ENCODE assay signal across 8 cellular contexts in the genomic region with DNA sequence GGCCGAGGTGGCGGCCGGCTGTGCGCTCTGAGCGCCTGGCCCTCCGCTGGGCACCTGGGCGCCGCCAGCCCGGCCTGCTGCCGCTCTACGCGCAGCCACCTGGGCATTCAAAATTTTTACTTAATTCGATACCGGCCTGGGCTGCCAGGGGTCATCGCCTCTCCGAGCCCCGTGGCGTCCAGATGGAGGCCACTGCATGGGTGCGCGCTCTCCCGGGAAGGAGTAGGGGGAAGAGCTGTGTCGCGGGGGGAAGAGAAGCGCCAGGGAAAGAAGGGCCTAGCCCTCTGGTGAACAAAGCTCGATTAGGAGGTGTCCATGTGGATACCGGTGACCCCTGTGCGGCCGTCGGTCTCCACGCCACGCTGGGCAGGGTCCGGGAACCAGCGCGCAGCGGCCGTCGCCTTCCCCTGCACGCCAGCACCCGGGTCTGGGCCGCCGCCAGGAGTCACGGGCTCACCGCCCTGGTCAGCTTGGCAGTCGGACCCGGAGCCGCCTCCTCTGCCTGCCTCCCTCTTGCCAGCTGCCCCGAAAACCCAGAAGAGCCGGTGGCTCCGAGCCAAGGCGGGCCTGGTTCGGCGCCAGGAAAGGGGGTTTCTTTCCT. TPM values are rescaled to one million over a fixed set of nuclear protein-coding genes. Genes with fewer than 3 reads are reported as not detected.
DNase-seq lines count a peak whose midpoint lies in the region; ATAC-seq, FAIRE-seq and TF ChIP-seq lines count a peak whose summit lies in the region.

No MANE protein-coding gene starts in this region.

- DNase-seq in activated naive CD4-positive, alpha-beta T cell treated with anti-CD3 and anti-CD28 coated beads for 36 hours: peak; percentile 8
- no peak for DNase-seq in activated naive CD4-positive, alpha-beta T cell treated with Interleukin-2 at 50 U/mL for 16 hours
- DNase-seq in PC-3 (no peak), caudate nucleus (lab: John Stamatoyannopoulos, UW) (peak in 43 of 61 donors; percentile 10 to 80 (median 51)), keratinocyte (ENCODE audit: low read depth, low spot score) (no peak)

- H4K20me1 ChIP-seq in PC-3 (ENCODE audit: low read length) (no peaks in the 10 kb centered on the region), keratinocyte (ENCODE audit: control insufficient read depth, extremely low read depth, insufficient read depth, low read length) (no peaks in the 10 kb centered on the region)

- TF ChIP-seq CTCF in PC-3 (conservative IDR thresholded peaks at IDR 0.05; ENCODE audit: low read depth, low read length) (no peak), keratinocyte (optimal IDR thresholded peaks at IDR 0.05 in 1 of 3, IDR thresholded peaks at IDR 0.05 in 1 of 3, conservative IDR thresholded peaks at IDR 0.05 in 1 of 3; ENCODE audit: extremely low read depth in 1 of 3, insufficient read depth in 2 of 3, low read length in 3 of 3) (no peak)

- CTCF ChIA-PET in activated naive CD4-positive, alpha-beta T cell treated with anti-CD3 and anti-CD28 coated beads for 36 hours (lab: Charles Lee): interaction anchor here (0.7 to 2.3 kb wide), 11 partner anchors 11 to 218 kb away, joined by 3 to 8 read pairs (median 5); a partner anchor contains a TSS
- CTCF ChIA-PET in PC-3 (lab: Charles Lee): interaction anchor here (0.5 kb wide), 1 partner anchor 208 kb away, joined by 7 read pairs; no protein-coding TSS in a partner anchor

- BruUV-seq in PC-3 (replicated peaks; lab: Mats Ljungman, UMichigan): no TSS peak

- H3K4me1 Mint-ChIP-seq in activated naive CD4-positive, alpha-beta T cell treated with anti-CD3 and anti-CD28 coated beads for 36 hours (ENCODE audit: low read depth): peaks cover 13% of the 10 kb centered on the region
- H3K4me1 Mint-ChIP-seq in stimulated activated memory B cell treated with anti-CD40 and anti-IgM and Interleukin-4, amounts not matched to agents 10 μg/mL and 1 μg/mL and 100 μg/mL, for 72 hours: peaks cover 24% of the 10 kb centered on the region

- intact Hi-C loops in activated naive CD4-positive, alpha-beta T cell treated with anti-CD3 and anti-CD28 coated beads for 36 hours (cut with micrococcal nuclease): loop anchor here (1.0 to 5.0 kb wide), 8 partner anchors 20 to 1172 kb away; a partner anchor contains a TSS
- intact Hi-C loops in PC-3 (cut with micrococcal nuclease): loop anchor here (1.0 to 2.0 kb wide), 3 partner anchors 27 to 219 kb away; a partner anchor contains a TSS

- no peak for FAIRE-seq in keratinocyte (lab: Jason Lieb, UNC)

- H3K4me1 ChIP-seq in PC-3 (ENCODE audit: insufficient read depth, low read length): no peaks in the 10 kb centered on the region
- peaks cover 11% of the 10 kb centered on the region for H3K4me1 ChIP-seq in keratinocyte (ENCODE audit: control insufficient read depth, extremely low read depth, insufficient read depth, low read length)

- dilution Hi-C loops in keratinocyte (cut with MboI; ENCODE audit: extremely low pct_ligation_motif_present, low sequenced_read_pairs): no loop called here

- H3K36me3 ChIP-seq in PC-3 (ENCODE audit: low read depth, low read length): no peaks in the 10 kb centered on the region
- H3K36me3 ChIP-seq in keratinocyte (ENCODE audit: control insufficient read depth in 2 of 2, extremely low read depth in 1 of 2, insufficient read depth in 2 of 2, low read length in 2 of 2): peaks cover 0 to 11% of the 10 kb centered on the region in 2 experiments

- ATAC-seq in HG02798 (IDR thresholded peaks at IDR 0.05; ENCODE audit: poor library complexity, unreplicated experiment) (peak; percentile 12), PC-3 (peak; percentile 29), HG03457 (IDR thresholded peaks at IDR 0.05; ENCODE audit: unreplicated experiment) (no peak)
- peak; percentile 10 for ATAC-seq in stimulated activated memory B cell treated with anti-CD40 and anti-IgM and Interleukin-4, amounts not matched to agents 10 μg/mL and 1 μg/mL and 100 μg/mL, for 72 hours

- H3K27me3 Mint-ChIP-seq in activated naive CD4-positive, alpha-beta T cell treated with anti-CD3 and anti-CD28 coated beads for 36 hours (ENCODE audit: low read depth): peaks cover 21% of the 10 kb centered on the region
- peaks cover 20% of the 10 kb centered on the region for H3K27me3 Mint-ChIP-seq in stimulated activated memory B cell treated with anti-CD40 and anti-IgM and Interleukin-4, amounts not matched to agents 10 μg/mL and 1 μg/mL and 100 μg/mL, for 72 hours

- H3K4me3 ChIP-seq in PC-3 (ENCODE audit: low read length): peak overlapping the region; percentile 85
- peak overlapping the region; percentile 77 to 96 (median 92) for H3K4me3 ChIP-seq in keratinocyte (ENCODE audit: control insufficient read depth in 2 of 3, extremely low read depth in 1 of 3, insufficient read depth in 2 of 3, low read depth in 1 of 3, low read length in 3 of 3)

- H3K9ac ChIP-seq in PC-3 (ENCODE audit: low read length) (peak overlapping the region; percentile 77), keratinocyte (ENCODE audit: control insufficient read depth, extremely low read depth, insufficient read depth, low read length) (peak overlapping the region; percentile 76)

- peak overlapping the region; percentile 96 for H3K4me2 ChIP-seq in PC-3 (ENCODE audit: low read length)
- H3K4me2 ChIP-seq in keratinocyte (ENCODE audit: control insufficient read depth, extremely low read depth, insufficient read depth, low read depth, low read length): peak overlapping the region; percentile 84

- no peaks in the 10 kb centered on the region for H3K9me2 ChIP-seq in PC-3 (replicated peaks; ENCODE audit: low read length)

- H3K9me1 ChIP-seq in keratinocyte (ENCODE audit: control insufficient read depth, extremely low read depth, insufficient read depth, low read length): peaks cover 3% of the 10 kb centered on the region

- peak overlapping the region; percentile 100 for H2AFZ ChIP-seq in PC-3 (ENCODE audit: low read length)
- peak overlapping the region; percentile 98 for H2AFZ ChIP-seq in keratinocyte (ENCODE audit: control insufficient read depth, low read length)

- POLR2A ChIA-PET in PC-3 (lab: Charles Lee; ENCODE audit: unreplicated experiment): no interaction called here

- H3K79me2 ChIP-seq in PC-3 (ENCODE audit: low read length) (peaks cover 35% of the 10 kb centered on the region), keratinocyte (ENCODE audit: control insufficient read depth, insufficient read depth, low read length) (peaks cover 63% of the 10 kb centered on the region)

- H3K27me3 ChIP-seq in PC-3 (ENCODE audit: low read length): no peaks in the 10 kb centered on the region
- no peaks in the 10 kb centered on the region for H3K27me3 ChIP-seq in keratinocyte (ENCODE audit: control insufficient read depth, extremely low read depth, insufficient read depth, low read length)

- H3K9me3 Mint-ChIP-seq in activated naive CD4-positive, alpha-beta T cell treated with anti-CD3 and anti-CD28 coated beads for 36 hours: no peaks in the 10 kb centered on the region
- H3K9me3 Mint-ChIP-seq in stimulated activated memory B cell treated with anti-CD40 and anti-IgM and Interleukin-4, amounts not matched to agents 10 μg/mL and 1 μg/mL and 100 μg/mL, for 72 hours: no peaks in the 10 kb centered on the region

- H3K4me3 Mint-ChIP-seq in activated naive CD4-positive, alpha-beta T cell treated with anti-CD3 and anti-CD28 coated beads for 36 hours: peak overlapping the region; percentile 93
- peak overlapping the region; percentile 87 for H3K4me3 Mint-ChIP-seq in stimulated activated memory B cell treated with anti-CD40 and anti-IgM and Interleukin-4, amounts not matched to agents 10 μg/mL and 1 μg/mL and 100 μg/mL, for 72 hours

- no peaks in the 10 kb centered on the region for H3K9me3 ChIP-seq in PC-3 (ENCODE audit: low read length)
- H3K9me3 ChIP-seq in keratinocyte (ENCODE audit: control insufficient read depth, low read depth, low read length): no peaks in the 10 kb centered on the region

- H3K36me3 Mint-ChIP-seq in activated naive CD4-positive, alpha-beta T cell treated with anti-CD3 and anti-CD28 coated beads for 36 hours (ENCODE audit: low read depth): peaks cover 4% of the 10 kb centered on the region
- no peaks in the 10 kb centered on the region for H3K36me3 Mint-ChIP-seq in stimulated activated memory B cell treated with anti-CD40 and anti-IgM and Interleukin-4, amounts not matched to agents 10 μg/mL and 1 μg/mL and 100 μg/mL, for 72 hours

- no peak overlapping the region for H3K27ac Mint-ChIP-seq in activated naive CD4-positive, alpha-beta T cell treated with anti-CD3 and anti-CD28 coated beads for 36 hours
- peak overlapping the region; percentile 71 for H3K27ac Mint-ChIP-seq in stimulated activated memory B cell treated with anti-CD40 and anti-IgM and Interleukin-4, amounts not matched to agents 10 μg/mL and 1 μg/mL and 100 μg/mL, for 72 hours

- no peaks in the 10 kb centered on the region for H3F3A ChIP-seq in PC-3 (ENCODE audit: low read length, unreplicated experiment)

- no peak overlapping the region for H3K27ac ChIP-seq in PC-3 (ENCODE audit: low read length)
- H3K27ac ChIP-seq in caudate nucleus (ENCODE audit: low read depth, low read length): peak overlapping the region; percentile 58
- peak overlapping the region; percentile 61 for H3K27ac ChIP-seq in keratinocyte (ENCODE audit: control insufficient read depth, insufficient read depth, low read length)

RNA-seq across cellular contexts. Expression of a gene that starts 0.7 kb away (rescaled TPM):
- 10 to 100 TPM in 1 of 2 experiments, 1 to 10 TPM in 1; 9.9 to 11.1 TPM for total RNA-seq in activated naive CD4-positive, alpha-beta T cell treated with anti-CD3 and anti-CD28 coated beads for 36 hours
- total RNA-seq in PC-3 (2014; rRNA removed): 6.0 and 6.7 TPM in 2 replicates
- 11.8 to 20.7 TPM (median 13.2 TPM) in 3 replicates for polyA plus RNA-seq in keratinocyte
- polyA plus RNA-seq in keratinocyte (2011; ENCODE audit: low read depth): 6.9 TPM
- polyA plus RNA-seq in keratinocyte (2011; cell fraction: cytosol; rRNA removed): 9.3 and 15.1 TPM in 2 replicates
- 22.4 and 25.3 TPM in 2 replicates for polyA plus RNA-seq in keratinocyte (2011; cell fraction: nucleus; rRNA removed)
- polyA plus RNA-seq in keratinocyte (2012; ENCODE audit: low replicate concordance): 5.4 and 9.9 TPM in 2 replicates
- 1.1 to 9.2 TPM (median 4.3 TPM) in 3 replicates for polyA minus RNA-seq in keratinocyte
- 7.9 TPM for polyA minus RNA-seq in keratinocyte (2011; cell fraction: cytosol; rRNA and poly(A)+ RNA removed)
- 5.8 and 14.2 TPM in 2 replicates for polyA minus RNA-seq in keratinocyte (2011; cell fraction: nucleus; rRNA and poly(A)+ RNA removed)

RNA-seq across cellular contexts. Expression of a gene that starts 0.9 kb away (rescaled TPM):
- 1 to 10 TPM; 2.1 to 3.7 TPM for total RNA-seq in activated naive CD4-positive, alpha-beta T cell treated with anti-CD3 and anti-CD28 coated beads for 36 hours
- total RNA-seq in PC-3 (2014; rRNA removed): 4.5 and 6.7 TPM in 2 replicates
- 5.5 to 8.8 TPM (median 6.4 TPM) in 3 replicates for polyA plus RNA-seq in keratinocyte
- polyA plus RNA-seq in keratinocyte (2011; ENCODE audit: low read depth): 6.0 TPM
- polyA plus RNA-seq in keratinocyte (2011; cell fraction: cytosol; rRNA removed): 2.2 and 3.9 TPM in 2 replicates
- polyA plus RNA-seq in keratinocyte (2011; cell fraction: nucleus; rRNA removed): 8.3 and 11.4 TPM in 2 replicates
- polyA plus RNA-seq in keratinocyte (2012; ENCODE audit: low replicate concordance): 3.4 and 4.8 TPM in 2 replicates
- polyA minus RNA-seq in keratinocyte: 1.6 to 4.0 TPM (median 1.7 TPM) in 3 replicates
- 1.9 TPM for polyA minus RNA-seq in keratinocyte (2011; cell fraction: cytosol; rRNA and poly(A)+ RNA removed)
- polyA minus RNA-seq in keratinocyte (2011; cell fraction: nucleus; rRNA and poly(A)+ RNA removed): 5.2 and 6.3 TPM in 2 replicates

RNA-seq across cellular contexts. Expression of a gene that starts 26.1 kb away (rescaled TPM):
- 10 to 100 TPM; 20.8 to 23.0 TPM for total RNA-seq in activated naive CD4-positive, alpha-beta T cell treated with anti-CD3 and anti-CD28 coated beads for 36 hours
- total RNA-seq in PC-3 (2014; rRNA removed): 15.3 and 16.7 TPM in 2 replicates
- polyA plus RNA-seq in keratinocyte: 7.0 to 16.9 TPM (median 11.6 TPM) in 3 replicates
- polyA plus RNA-seq in keratinocyte (2011; ENCODE audit: low read depth): 5.1 TPM
- polyA plus RNA-seq in keratinocyte (2011; cell fraction: cytosol; rRNA removed): 7.8 and 12.5 TPM in 2 replicates
- 5.1 and 6.8 TPM in 2 replicates for polyA plus RNA-seq in keratinocyte (2011; cell fraction: nucleus; rRNA removed)
- polyA plus RNA-seq in keratinocyte (2012; ENCODE audit: low replicate concordance): 8.7 and 11.2 TPM in 2 replicates
- 0.62 to 3.9 TPM (median 1.6 TPM) in 3 replicates for polyA minus RNA-seq in keratinocyte
- 2.3 TPM for polyA minus RNA-seq in keratinocyte (2011; cell fraction: cytosol; rRNA and poly(A)+ RNA removed)
- 0.53 and 0.78 TPM in 2 replicates for polyA minus RNA-seq in keratinocyte (2011; cell fraction: nucleus; rRNA and poly(A)+ RNA removed)

RNA-seq across cellular contexts. Expression of a gene that starts 46.2 kb away (rescaled TPM):
- 10 to 100 TPM; 52.0 to 54.0 TPM for total RNA-seq in activated naive CD4-positive, alpha-beta T cell treated with anti-CD3 and anti-CD28 coated beads for 36 hours
- 19.3 and 23.7 TPM in 2 replicates for total RNA-seq in PC-3 (2014; rRNA removed)
- 27.0 to 40.3 TPM (median 35.4 TPM) in 3 replicates for polyA plus RNA-seq in keratinocyte
- polyA plus RNA-seq in keratinocyte (2011; ENCODE audit: low read depth): 60.6 TPM
- 24.6 and 28.1 TPM in 2 replicates for polyA plus RNA-seq in keratinocyte (2011; cell fraction: cytosol; rRNA removed)
- polyA plus RNA-seq in keratinocyte (2011; cell fraction: nucleus; rRNA removed): 55.0 and 88.2 TPM in 2 replicates
- 29.5 and 40.7 TPM in 2 replicates for polyA plus RNA-seq in keratinocyte (2012; ENCODE audit: low replicate concordance)
- polyA minus RNA-seq in keratinocyte: 16.1 to 42.6 TPM (median 24.0 TPM) in 3 replicates
- polyA minus RNA-seq in keratinocyte (2011; cell fraction: cytosol; rRNA and poly(A)+ RNA removed): 14.2 TPM
- 25.0 and 40.4 TPM in 2 replicates for polyA minus RNA-seq in keratinocyte (2011; cell fraction: nucleus; rRNA and poly(A)+ RNA removed)

Comparison
In these comparisons a context has a peak if more than half of its experiments do, and no peak if none do; other contexts are left out.
1. DNase-seq: peak in activated naive CD4-positive, alpha-beta T cell treated with anti-CD3 and anti-CD28 coated beads for 36 hours (single experiment) and caudate nucleus (43 of 61); none in activated naive CD4-positive, alpha-beta T cell treated with Interleukin-2 at 50 U/mL for 16 hours (single experiment), PC-3 (single experiment) and keratinocyte (single experiment).